ENCODE assay signal across 9 cellular contexts in the genomic region with DNA sequence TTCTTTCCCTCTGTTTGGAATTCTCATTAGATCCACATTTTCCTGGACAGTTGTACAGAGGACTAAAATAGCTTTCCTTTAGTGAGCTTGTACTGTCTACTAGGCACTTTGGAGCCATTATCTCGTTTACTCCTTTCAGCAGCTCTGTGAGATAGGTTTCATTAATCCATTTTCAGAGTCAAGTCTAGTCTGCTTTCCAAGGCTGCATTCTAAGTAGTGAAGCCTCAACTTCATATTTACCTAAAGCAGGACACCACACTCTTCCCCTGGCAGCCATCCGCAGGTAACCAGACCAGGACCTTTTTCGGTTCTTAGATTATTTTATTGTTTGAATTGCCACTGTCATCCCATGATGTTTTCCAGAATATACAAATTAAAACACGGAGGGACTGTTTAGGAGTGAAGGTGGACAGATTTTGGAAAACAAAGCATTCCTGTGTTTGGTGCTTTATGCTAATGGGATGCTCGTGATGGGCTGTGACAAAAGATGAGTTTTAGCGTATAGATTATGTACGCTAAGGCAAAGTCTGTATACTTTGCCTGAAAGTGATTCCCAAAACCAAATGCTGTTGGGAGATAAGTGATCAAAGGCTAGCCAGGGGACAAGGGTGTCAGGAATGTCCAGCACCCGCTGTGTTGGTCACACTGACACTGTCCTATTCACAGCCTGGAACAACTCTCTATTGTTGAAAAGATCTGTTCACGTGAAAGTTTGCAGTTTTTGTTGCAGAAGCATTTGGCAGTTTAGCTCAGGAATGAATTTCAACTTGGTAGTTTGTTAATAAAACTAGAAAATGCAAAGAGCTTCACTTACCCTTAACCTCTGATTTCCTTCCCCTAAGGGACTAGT. TPM values are rescaled to one million over a fixed set of nuclear protein-coding genes. Genes with fewer than 3 reads are reported as not detected.
A peak's percentile ranks its signal among the peaks of the same experiment; 100 is the strongest.
DNase-seq lines count a peak whose midpoint lies in the region; ATAC-seq lines count a peak whose summit lies in the region.
"Had no signal": no experiment of that assay in that cellular context is flagged by ENCODE, and none has a peak within 500 bp of the region (broad histone marks: within the 10 kb centered on the region; RNA-seq: fewer than 3 reads in every experiment).

No MANE protein-coding gene starts in this region.

- H4K20me1 ChIP-seq in GM23248 (ENCODE audit: insufficient read depth) = no peaks in the 10 kb centered on the region; the same call in 1 of the 2 replicates

- H3K36me3 ChIP-seq in GM23248 (ENCODE audit: low read depth) = no peaks in the 10 kb centered on the region
- H3K36me3 ChIP-seq in SK-N-MC (ENCODE audit: insufficient read depth, low read length) = no peaks in the 10 kb centered on the region
- H3K36me3 ChIP-seq in rectal smooth muscle tissue (ENCODE audit: control insufficient read depth, insufficient read depth, low read length) = no peaks in the 10 kb centered on the region

- no peaks in the 10 kb centered on the region for H3K9me2 ChIP-seq in GM23248 (ENCODE audit: insufficient read depth)

- H3K9me3 ChIP-seq in GM23248 (ENCODE audit: low read depth) = no peaks in the 10 kb centered on the region
- no peaks in the 10 kb centered on the region for H3K9me3 ChIP-seq in SK-N-MC (ENCODE audit: low read depth, low read length)

- H3K4me2 ChIP-seq in GM23248 (ENCODE audit: unreplicated experiment) = peak overlapping the region; percentile 79

- H3F3A ChIP-seq in GM23248 (ENCODE audit: insufficient read depth) = 0 out of 2 replicates have a peak, but pooled peaks cover 3% of the 10 kb centered on the region

- 0 out of 2 replicates have a peak, but pooled peaks cover 10% of the 10 kb centered on the region for H3K4me1 ChIP-seq in GM23248 (ENCODE audit: insufficient read depth)
- H3K4me1 ChIP-seq in rectal smooth muscle tissue (ENCODE audit: control insufficient read depth, insufficient read depth, low read length) = peaks cover 4% of the 10 kb centered on the region

- peak overlapping the region; percentile 94 for H2AFZ ChIP-seq in GM23248

- 67 to 70% methylated on average over 9 of the region's 9 CpGs for WGBS in GM23248 (ENCODE audit: low coverage in 1 of 2, low lambda C conversion rate in 2 of 2, missing lambda C conversion rate in 2 of 2), 2 experiments

- H3K9ac ChIP-seq in GM23248 (peak overlapping the region; percentile 88), SK-N-MC (ENCODE audit: insufficient read length) (peak overlapping the region; percentile 75), rectal smooth muscle tissue (ENCODE audit: low read length) (no peak overlapping the region)

- peak overlapping the region; percentile 96 for H3K4me3 ChIP-seq in GM23248
- H3K4me3 ChIP-seq in SK-N-MC = peak overlapping the region; percentile 93
- H3K4me3 ChIP-seq in rectal smooth muscle tissue (ENCODE audit: low read length) = peak overlapping the region; percentile 6

- H3K27me3 ChIP-seq in GM23248 (replicated peaks; ENCODE audit: insufficient read depth) = 0 out of 2 replicates have a peak, but pooled peaks cover 5% of the 10 kb centered on the region
- no peaks in the 10 kb centered on the region for H3K27me3 ChIP-seq in rectal smooth muscle tissue (ENCODE audit: control insufficient read depth, insufficient read depth, low read length)

- H3K79me2 ChIP-seq in GM23248 (ENCODE audit: insufficient read depth) = peaks cover 61% of the 10 kb centered on the region

- in situ Hi-C loops in GM23248 (cut with MboI) = no loop called here

- DNase-seq in GM23248 = no peak
- DNase-seq in SK-N-MC (ENCODE audit: low read depth, low spot score) = no peak
- peak; percentile 90 for DNase-seq in globus pallidus (ENCODE audit: low spot score)
- DNase-seq in stimulated activated CD4-positive, alpha-beta T cell treated with anti-CD3 and anti-CD28 coated beads, Interleukin-4, amount 100 ng/mL, for 4 hours = no peak

- ATAC-seq in GM19467 (IDR thresholded peaks at IDR 0.05; ENCODE audit: unreplicated experiment) (no peak), GM18861 (IDR thresholded peaks at IDR 0.05; ENCODE audit: unreplicated experiment) (no peak), GM21528 (IDR thresholded peaks at IDR 0.05; ENCODE audit: low FRiP score, unreplicated experiment) (no peak)

- H3K27ac ChIP-seq in GM23248 = peak overlapping the region; percentile 43
- H3K27ac ChIP-seq in SK-N-MC = no peak overlapping the region
- H3K27ac ChIP-seq in rectal smooth muscle tissue (ENCODE audit: low read depth, low read length) = peak overlapping the region; percentile 85
- H3K27ac ChIP-seq: epithelial cell of prostate had no signal

RNA-seq across cellular contexts. Expression of a gene that starts 1.3 kb away (rescaled TPM):
- total RNA-seq in GM23248 (2014; rRNA removed; shearing (Covaris generic)) = 63.7 and 65.1 TPM in 2 replicates
- 46.2 and 48.2 TPM in 2 replicates for polyA plus RNA-seq in GM23248 (2016; fragmentation: Nextera tagmentation; extraction: Ambion mirVana)

Comparison
In these comparisons a context has a peak if more than half of its experiments do, and no peak if none do; other contexts are left out.
1. H3K4me3 ChIP-seq: peak in every context shown above with its lines; median percentile 96 in GM23248; 93 in SK-N-MC; 6 in rectal smooth muscle tissue.